ENCODE assay signal across 16 cellular contexts in genomic region chr6:95973976-95974375, GRCh38. TPM values are rescaled to one million over a fixed set of nuclear protein-coding genes. Genes with fewer than 3 reads are reported as not detected.
DNase-seq lines count a peak whose midpoint lies in the region; ATAC-seq and TF ChIP-seq lines count a peak whose summit lies in the region.
"Had no signal": no experiment of that assay in that cellular context is flagged by ENCODE, and none has a peak within 500 bp of the region (broad histone marks: within the 10 kb centered on the region; RNA-seq: fewer than 3 reads in every experiment).

No MANE protein-coding gene starts in this region.

- DNase-seq in NCI-H345 (lab: John Stamatoyannopoulos, UW) (peak; percentile 2), NCI-H345 treated with DMSO at 0.1 percent for 48 hours (lab: John Stamatoyannopoulos, UW; ENCODE audit: unreplicated experiment) (no peak), NCI-H1105 (lab: John Stamatoyannopoulos, UW) (peak; percentile 4), NCI-H748 (lab: John Stamatoyannopoulos, UW; ENCODE audit: unreplicated experiment) (peak; percentile 77), epithelial cell of esophagus (ENCODE audit: low read depth) (peak; percentile 30), body of pancreas (no peak), NCI-H1092 treated with DMSO at 0.1 percent for 48 hours (lab: John Stamatoyannopoulos, UW) (no peak)
- DNase-seq: 8988T, AML-193, DMS 273 treated with DMSO at 0.1 percent for 48 hours, DMS79 treated with DMSO at 0.1 percent for 48 hours, EL, GOT3, H9 had no signal

- no peaks in the 10 kb centered on the region for H3K27me3 ChIP-seq in body of pancreas
- H3K27me3 ChIP-seq: BLaER1 had no signal

- no peak for ATAC-seq in body of pancreas
- ATAC-seq in HG02642 (IDR thresholded peaks at IDR 0.05; ENCODE audit: poor library complexity, unreplicated experiment): no peak

- H3K36me3 ChIP-seq in body of pancreas (replicated peaks in 1 of 2; ENCODE audit: insufficient read depth in 1 of 2, low read depth in 2 of 2): no peaks in the 10 kb centered on the region
- H3K36me3 ChIP-seq: BLaER1 had no signal

- H3K9me3 ChIP-seq in body of pancreas: no peaks in the 10 kb centered on the region
- H3K9me3 ChIP-seq: BLaER1 had no signal

- TF ChIP-seq CTCF in epithelial cell of esophagus (IDR thresholded peaks at IDR 0.05; ENCODE audit: insufficient read depth, low read depth, low read length, missing control alignments) (no peak), body of pancreas (IDR thresholded peaks at IDR 0.05) (no peak)

- TF ChIP-seq POLR2A in body of pancreas (IDR thresholded peaks at IDR 0.05): no peak

- intact Hi-C loops in body of pancreas (cut with DNase I): no loop called here

- H3K4me3 ChIP-seq in epithelial cell of esophagus (ENCODE audit: low read length): no peak overlapping the region
- H3K4me3 ChIP-seq in body of pancreas: no peak overlapping the region
- H3K4me3 ChIP-seq: BLaER1 had no signal

- H3K27ac ChIP-seq in body of pancreas: no peak overlapping the region
- H3K27ac ChIP-seq: BLaER1 had no signal

- 37 to 38% methylated on average over 3 of the region's 3 CpGs for WGBS in body of pancreas, 2 donors

- H3K4me1 ChIP-seq in body of pancreas: no peaks in the 10 kb centered on the region
- H3K4me1 ChIP-seq: BLaER1 had no signal

RNA-seq across cellular contexts. Expression of gene FUT9, which starts 41.8 kb away (rescaled TPM):
- 1 to 10 TPM in 1 of 2 donors, under 1 TPM in 1; 0.26 to 9.2 TPM for total RNA-seq in body of pancreas

Comparison
In these comparisons a context has a peak if more than half of its experiments do, and no peak if none do; other contexts are left out.
1. DNase-seq: peak in NCI-H345 (single experiment), NCI-H1105 (single experiment), NCI-H748 (single experiment) and epithelial cell of esophagus (single experiment); none in NCI-H345 treated with DMSO at 0.1 percent for 48 hours (single experiment), body of pancreas (0 of 4) and NCI-H1092 treated with DMSO at 0.1 percent for 48 hours (single experiment).